ENCODE assay signal across 1 cellular context in the genomic region with DNA sequence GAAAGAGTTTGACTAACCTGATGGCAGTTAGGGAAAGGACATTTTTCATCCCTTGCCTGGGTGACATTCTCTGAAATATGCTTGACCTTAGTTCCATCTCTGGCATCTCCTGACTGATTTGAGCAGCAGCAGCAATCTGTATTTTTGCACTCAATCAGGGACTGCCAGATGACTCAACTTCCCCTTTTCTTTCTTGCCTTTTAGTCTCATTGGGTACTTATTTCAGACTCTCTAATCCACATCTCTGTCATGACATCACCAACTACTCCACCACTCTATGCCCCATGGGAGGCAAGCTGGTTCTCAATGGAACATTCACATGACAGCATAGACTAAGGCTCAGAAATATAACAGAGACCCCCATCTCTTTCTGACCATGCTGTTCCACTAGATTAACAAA.
TF ChIP-seq lines count a peak whose summit lies in the region.

No MANE protein-coding gene starts in this region.

TF ChIP-seq in GM12878, 131 proteins besides CTCF, POLR2A, EP300 and RAD21 (continued from another document):
- TF ChIP-seq, protein P1, sequence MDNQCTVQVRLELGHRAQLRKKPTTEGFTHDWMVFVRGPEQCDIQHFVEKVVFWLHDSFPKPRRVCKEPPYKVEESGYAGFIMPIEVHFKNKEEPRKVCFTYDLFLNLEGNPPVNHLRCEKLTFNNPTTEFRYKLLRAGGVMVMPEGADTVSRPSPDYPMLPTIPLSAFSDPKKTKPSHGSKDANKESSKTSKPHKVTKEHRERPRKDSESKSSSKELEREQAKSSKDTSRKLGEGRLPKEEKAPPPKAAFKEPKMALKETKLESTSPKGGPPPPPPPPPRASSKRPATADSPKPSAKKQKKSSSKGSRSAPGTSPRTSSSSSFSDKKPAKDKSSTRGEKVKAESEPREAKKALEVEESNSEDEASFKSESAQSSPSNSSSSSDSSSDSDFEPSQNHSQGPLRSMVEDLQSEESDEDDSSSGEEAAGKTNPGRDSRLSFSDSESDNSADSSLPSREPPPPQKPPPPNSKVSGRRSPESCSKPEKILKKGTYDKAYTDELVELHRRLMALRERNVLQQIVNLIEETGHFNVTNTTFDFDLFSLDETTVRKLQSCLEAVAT (IDR thresholded peaks at IDR 0.05): no peak
- TF ChIP-seq ZSCAN29 (IDR thresholded peaks at IDR 0.05): no peak
- no peak for TF ChIP-seq ZNF207 (IDR thresholded peaks at IDR 0.05; ENCODE audit: borderline replicate concordance)
- TF ChIP-seq FOXM1 (IDR thresholded peaks at IDR 0.05; ENCODE audit: low read depth, low read length): no peak
- TF ChIP-seq NFYA (IDR thresholded peaks at IDR 0.05; ENCODE audit: borderline replicate concordance, low read depth, low read length): no peak
- TF ChIP-seq CBFB (IDR thresholded peaks at IDR 0.05; ENCODE audit: low read depth): no peak
- TF ChIP-seq HDAC6 (IDR thresholded peaks at IDR 0.05; ENCODE audit: unreplicated experiment): no peak
- TF ChIP-seq, protein P2, sequence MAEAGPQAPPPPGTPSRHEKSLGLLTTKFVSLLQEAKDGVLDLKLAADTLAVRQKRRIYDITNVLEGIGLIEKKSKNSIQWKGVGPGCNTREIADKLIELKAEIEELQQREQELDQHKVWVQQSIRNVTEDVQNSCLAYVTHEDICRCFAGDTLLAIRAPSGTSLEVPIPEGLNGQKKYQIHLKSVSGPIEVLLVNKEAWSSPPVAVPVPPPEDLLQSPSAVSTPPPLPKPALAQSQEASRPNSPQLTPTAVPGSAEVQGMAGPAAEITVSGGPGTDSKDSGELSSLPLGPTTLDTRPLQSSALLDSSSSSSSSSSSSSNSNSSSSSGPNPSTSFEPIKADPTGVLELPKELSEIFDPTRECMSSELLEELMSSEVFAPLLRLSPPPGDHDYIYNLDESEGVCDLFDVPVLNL (IDR thresholded peaks at IDR 0.05; ENCODE audit: low read depth, low read length): no peak
- no peak for TF ChIP-seq FOXK2 (IDR thresholded peaks at IDR 0.05)
